In genomic region chr6:141107562-141108160, GRCh38 we compare ENCODE assay signal across 12 cellular contexts.
DNase-seq lines count a peak whose midpoint lies in the region; ATAC-seq, FAIRE-seq and TF ChIP-seq lines count a peak whose summit lies in the region.
"Had no signal": no experiment of that assay in that cellular context is flagged by ENCODE, and none has a peak within 500 bp of the region (broad histone marks: within the 10 kb centered on the region; RNA-seq: fewer than 3 reads in every experiment).

No MANE protein-coding gene starts in this region.

- H3K79me2 ChIP-seq in GM12878 (ENCODE audit: control insufficient read depth, insufficient read depth, low read length): no peaks in the 10 kb centered on the region
- H3K79me2 ChIP-seq in keratinocyte (ENCODE audit: control insufficient read depth, insufficient read depth, low read length): no peaks in the 10 kb centered on the region

- SMC1A ChIA-PET in GM12878 (lab: Charles Lee; ENCODE audit: uncharacterized antibody, unreplicated experiment): interaction anchor here (1.1 kb wide), 1 partner anchor 1225 kb away, joined by 3 read pairs; no protein-coding TSS in a partner anchor

- H3K27me3 ChIP-seq in GM12878 (replicated peaks in 1 of 2; ENCODE audit: control insufficient read depth in 2 of 2, insufficient read depth in 2 of 2, low read length in 1 of 2) (no peaks in the 10 kb centered on the region), keratinocyte (ENCODE audit: control insufficient read depth, extremely low read depth, insufficient read depth, low read length) (no peaks in the 10 kb centered on the region)

- no peak for TF ChIP-seq EP300 in GM12878 (IDR thresholded peaks at IDR 0.05; ENCODE audit: borderline replicate concordance in 1 of 2, control insufficient read depth in 1 of 2, low read depth in 2 of 2, low read length in 2 of 2)

- no peak overlapping the region for H3K4me3 ChIP-seq in GM12878
- H3K4me3 ChIP-seq in keratinocyte (ENCODE audit: control insufficient read depth in 2 of 3, extremely low read depth in 1 of 3, insufficient read depth in 2 of 3, low read depth in 1 of 3, low read length in 3 of 3): no peak overlapping the region

- WGBS in GM12878 (ENCODE audit: insufficient coverage, insufficient replicate concordance, low lambda C conversion rate, missing lambda C conversion rate): 0% methylated on average over 1 of the region's 1 CpG

- dilution Hi-C loops in keratinocyte (cut with MboI; ENCODE audit: extremely low pct_ligation_motif_present, low sequenced_read_pairs): no loop called here

- H3K9me1 ChIP-seq in keratinocyte (ENCODE audit: control insufficient read depth, extremely low read depth, insufficient read depth, low read length): no peaks in the 10 kb centered on the region

- RAD21 ChIA-PET in GM12878 (lab: Charles Lee; ENCODE audit: unreplicated experiment): no interaction called here

- H3K4me1 ChIP-seq in GM12878 (ENCODE audit: control insufficient read depth, insufficient read depth, low read length): no peaks in the 10 kb centered on the region
- peaks cover 18% of the 10 kb centered on the region for H3K4me1 ChIP-seq in keratinocyte (ENCODE audit: control insufficient read depth, extremely low read depth, insufficient read depth, low read length)

- peak; percentile 90 for DNase-seq in ELR (ENCODE audit: low read depth)
- DNase-seq in LoVo (ENCODE audit: low spot score): peak; percentile 3
- no peak for DNase-seq in GM12878 (ENCODE audit: low read depth, low spot score)
- DNase-seq in keratinocyte (ENCODE audit: low read depth, low spot score): peak; percentile 57
- no peak for DNase-seq in activated T-cell treated with anti-CD3 and anti-CD28 coated beads, Interleukin-2, amount 50 U/mL, for 48 hours
- DNase-seq: activated CD4-positive, alpha-beta T cell treated with anti-CD3 and anti-CD28 coated beads, Interleukin-2, amount 50 U/mL, for 4 hours; endodermal cell; kidney glomerular epithelial cell; NCI-H524 had no signal

- H3K4me2 ChIP-seq in GM12878 (ENCODE audit: control insufficient read depth, insufficient read depth): no peak overlapping the region
- peak overlapping the region; percentile 17 for H3K4me2 ChIP-seq in keratinocyte (ENCODE audit: control insufficient read depth, extremely low read depth, insufficient read depth, low read depth, low read length)

- H2AFZ ChIP-seq in GM12878 (ENCODE audit: control insufficient read depth, low read depth, low read length) (no peak overlapping the region), keratinocyte (ENCODE audit: control insufficient read depth, low read length) (no peak overlapping the region)

- FAIRE-seq in GM12878 (lab: Jason Lieb, UNC) (no peak), keratinocyte (lab: Jason Lieb, UNC) (peak; percentile 84)

- H3K9ac ChIP-seq in GM12878 (ENCODE audit: control insufficient read depth, insufficient read depth, low read length) (no peak overlapping the region), keratinocyte (ENCODE audit: control insufficient read depth, extremely low read depth, insufficient read depth, low read length) (no peak overlapping the region)

- POLR2A ChIA-PET in GM12878 (lab: Charles Lee): interaction anchor here (0.6 kb wide), 1 partner anchor 233 kb away, joined by 4 read pairs; no protein-coding TSS in a partner anchor

- no peak for TF ChIP-seq CTCF in GM12878 (IDR thresholded peaks at IDR 0.05 in 2 of 3, conservative IDR thresholded peaks at IDR 0.05 in 1 of 3; ENCODE audit: control insufficient read depth in 2 of 3, extremely low read depth in 1 of 3, insufficient read depth in 1 of 3, low read depth in 3 of 3, low read length in 3 of 3)
- no peak for TF ChIP-seq CTCF in keratinocyte (optimal IDR thresholded peaks at IDR 0.05 in 1 of 3, IDR thresholded peaks at IDR 0.05 in 1 of 3, conservative IDR thresholded peaks at IDR 0.05 in 1 of 3; ENCODE audit: extremely low read depth in 1 of 3, insufficient read depth in 2 of 3, low read length in 3 of 3)

- no TSS peak for BruUV-seq in GM12878 (replicated peaks; lab: Mats Ljungman, UMichigan)

- H3K27ac ChIP-seq in GM12878 (ENCODE audit: control insufficient read depth, insufficient read depth): no peak overlapping the region
- H3K27ac ChIP-seq in keratinocyte (ENCODE audit: control insufficient read depth, insufficient read depth, low read length): no peak overlapping the region

- in situ Hi-C loops in GM12878 (cut with MboI): no loop called here

- H3K9me3 ChIP-seq in GM12878 (replicated peaks; ENCODE audit: control insufficient read depth, insufficient read depth, low read length) (no peaks in the 10 kb centered on the region), keratinocyte (ENCODE audit: control insufficient read depth, low read depth, low read length) (no peaks in the 10 kb centered on the region)

- peak; percentile 79 for ATAC-seq in GM12878
- no peak for ATAC-seq in GM18907 (IDR thresholded peaks at IDR 0.05; ENCODE audit: unreplicated experiment)
- no peak for ATAC-seq in HG02763 (IDR thresholded peaks at IDR 0.05; ENCODE audit: unreplicated experiment)
- no peak for ATAC-seq in HG03460 (IDR thresholded peaks at IDR 0.05; ENCODE audit: unreplicated experiment)

- H4K20me1 ChIP-seq in GM12878 (ENCODE audit: control insufficient read depth, insufficient read depth) (no peaks in the 10 kb centered on the region), keratinocyte (ENCODE audit: control insufficient read depth, extremely low read depth, insufficient read depth, low read length) (no peaks in the 10 kb centered on the region)

- no peak for TF ChIP-seq POLR2A in GM12878 (IDR thresholded peaks at IDR 0.05; ENCODE audit: low read depth, low read length)

- no peak for TF ChIP-seq RAD21 in GM12878 (IDR thresholded peaks at IDR 0.05; ENCODE audit: insufficient read depth, low read depth, low read length)

- CTCF ChIA-PET in GM12878 (lab: Yijun Ruan, JAX): interaction anchor here (0.7 kb wide), 1 partner anchor 119 kb away, joined by 3 read pairs; no protein-coding TSS in a partner anchor

- intact Hi-C loops in GM12878 (cut with micrococcal nuclease; ENCODE audit: unreplicated experiment): no loop called here

- no peaks in the 10 kb centered on the region for H3K36me3 ChIP-seq in GM12878 (ENCODE audit: control insufficient read depth in 2 of 2, insufficient read depth in 2 of 2, low read length in 1 of 2)
- H3K36me3 ChIP-seq in keratinocyte (ENCODE audit: control insufficient read depth in 2 of 2, extremely low read depth in 1 of 2, insufficient read depth in 2 of 2, low read length in 2 of 2): no peaks in the 10 kb centered on the region

TF ChIP-seq in GM12878, 131 proteins besides CTCF, POLR2A, EP300 and RAD21 (continues in another document):
- TF ChIP-seq IKZF2 (IDR thresholded peaks at IDR 0.05) (no peak), SPI1 (IDR thresholded peaks at IDR 0.05; ENCODE audit: borderline replicate concordance, insufficient read depth, low read depth, low read length) (0 out of 2 replicates have a peak, but pooled peaks have one; percentile 4), BACH1 (IDR thresholded peaks at IDR 0.05; ENCODE audit: borderline replicate concordance) (no peak), CHD2 (IDR thresholded peaks at IDR 0.05; ENCODE audit: borderline replicate concordance, low read depth, low read length) (no peak), GATAD2B (conservative IDR thresholded peaks at IDR 0.05; ENCODE audit: low read depth) (no peak), ZNF592 (IDR thresholded peaks at IDR 0.05) (no peak), RUNX3 (IDR thresholded peaks at IDR 0.05; ENCODE audit: low read length) (peak; percentile 35; the same call in 1 of the 2 replicates), CEBPB (IDR thresholded peaks at IDR 0.05; ENCODE audit: borderline replicate concordance in 1 of 2, low read depth in 2 of 2, low read length in 2 of 2) (no peak), CHD1 (IDR thresholded peaks at IDR 0.05; ENCODE audit: low read depth, low read length) (no peak), KDM1A (IDR thresholded peaks at IDR 0.05; ENCODE audit: borderline replicate concordance) (no peak), RFX5 (IDR thresholded peaks at IDR 0.05; ENCODE audit: low read depth, low read length) (no peak), ELK1 (IDR thresholded peaks at IDR 0.05; ENCODE audit: low read depth, low read length) (no peak)

Comparison
In these comparisons a context has a peak if more than half of its experiments do, and no peak if none do; other contexts are left out.
1. DNase-seq: peak in ELR (single experiment), LoVo (single experiment) and keratinocyte (single experiment); none in GM12878 (single experiment) and activated T-cell treated with anti-CD3 and anti-CD28 coated beads, Interleukin-2, amount 50 U/mL, for 48 hours (0 of 2).